Comparison of ENCODE assay signal across 22 cellular contexts in the genomic region with DNA sequence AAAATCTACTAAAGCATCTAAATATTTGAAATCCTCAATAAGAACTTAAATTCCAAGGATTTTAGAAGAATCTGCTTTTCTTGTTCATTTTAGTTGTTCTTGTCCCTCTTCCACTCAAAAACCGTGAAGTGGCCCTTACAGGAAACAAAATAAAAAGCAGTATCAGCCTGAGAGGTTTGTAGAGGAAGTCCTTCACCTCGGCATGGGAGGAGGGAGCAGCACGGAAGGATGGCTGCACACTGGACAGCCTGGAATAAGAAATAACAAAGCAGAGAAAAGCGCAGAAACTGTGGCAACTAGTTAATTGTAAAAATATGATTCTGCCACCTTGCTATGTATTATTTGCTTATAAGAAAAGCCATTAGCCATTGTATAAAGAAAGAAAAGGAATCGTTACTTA. TPM values are rescaled to one million over a fixed set of nuclear protein-coding genes. Genes with fewer than 3 reads are reported as not detected.
DNase-seq lines count a peak whose midpoint lies in the region; ATAC-seq and TF ChIP-seq lines count a peak whose summit lies in the region.
"Had no signal": no experiment of that assay in that cellular context is flagged by ENCODE, and none has a peak within 500 bp of the region (broad histone marks: within the 10 kb centered on the region; RNA-seq: fewer than 3 reads in every experiment).

No MANE protein-coding gene starts in this region.

- no peak overlapping the region for H3K4me3 ChIP-seq in BLaER1 treated with 17β-estradiol and CSF1 and Interleukin-3, amounts not matched to agents 10 nM and 100 nM
- H3K4me3 ChIP-seq in GM23338 (peak overlapping the region; percentile 12; the same call in 1 of the 2 replicates), left lung (no peak overlapping the region)
- H3K4me3 ChIP-seq: GM23248, MG63, uterus had no signal

- ATAC-seq in GM23338, result peak; percentile 36; the same call in 2 of the 3 replicates
- ATAC-seq in left lung, result peak; percentile 80
- no peak for ATAC-seq in GM18858 (IDR thresholded peaks at IDR 0.05; ENCODE audit: unreplicated experiment)
- ATAC-seq in HG02970 (IDR thresholded peaks at IDR 0.05; ENCODE audit: low FRiP score, unreplicated experiment), result no peak
- ATAC-seq in GM18519 (IDR thresholded peaks at IDR 0.05; ENCODE audit: low FRiP score, unreplicated experiment), result no peak
- ATAC-seq: naive thymus-derived CD4-positive, alpha-beta T cell had no signal

- H3F3A ChIP-seq in GM23338 (replicated peaks; ENCODE audit: low read depth), result no peaks in the 10 kb centered on the region

- H3K4me3 Mint-ChIP-seq in GM23338 (peak overlapping the region; percentile 46), progenitor cell of endocrine pancreas (ENCODE audit: low read depth) (no peak overlapping the region)
- H3K4me3 Mint-ChIP-seq: naive thymus-derived CD4-positive, alpha-beta T cell had no signal

- intact Hi-C loops in left lung (cut with DNase I), result loop anchor here in 1 of 2 donors (5.0 kb wide), 1 partner anchor 156 kb away; no protein-coding TSS in a partner anchor

- H3K27ac ChIP-seq in BLaER1 treated with 17β-estradiol and CSF1 and Interleukin-3, amounts not matched to agents 10 nM and 100 nM, result no peak overlapping the region
- peak overlapping the region; percentile 50; the same call in 1 of the 2 replicates for H3K27ac ChIP-seq in GM23338 (ENCODE audit: low read depth)
- H3K27ac ChIP-seq in left lung, result peak overlapping the region in 1 of 2 donors; percentile 24
- H3K27ac ChIP-seq: GM23248, uterus had no signal

- TF ChIP-seq CTCF in GM23338 (conservative IDR thresholded peaks at IDR 0.05; ENCODE audit: low read depth in 2 of 2), result no peak
- TF ChIP-seq CTCF in left lung (IDR thresholded peaks at IDR 0.05), result no peak
- TF ChIP-seq CTCF in progenitor cell of endocrine pancreas (IDR thresholded peaks at IDR 0.05; ENCODE audit: unreplicated experiment), result no peak

- DNase-seq in GM23338 (ENCODE audit: low spot score) (no peak), NOMO-1 treated with DMSO at 0.1 percent for 48 hours (lab: John Stamatoyannopoulos, UW; ENCODE audit: unreplicated experiment) (peak; percentile 42), left lung (no peak), progenitor cell of endocrine pancreas (ENCODE audit: low spot score, unreplicated experiment) (no peak)
- DNase-seq: activated CD4-positive, alpha-beta T cell treated with anti-CD3 and anti-CD28 coated beads, Interleukin-2, amount 50 U/mL, for 4 hours; activated naive CD4-positive, alpha-beta T cell treated with Interleukin-2 at 50 U/mL for 16 hours; activated T-cell treated with anti-CD3 and anti-CD28 coated beads for 4 hours; anterior cingulate cortex; COR-L47; GM23248; islet precursor cell; MG63; naive thymus-derived CD4-positive, alpha-beta T cell; NCI-H2081 treated with DMSO at 0.1 percent for 48 hours; SK-N-SH; small intestine; stimulated activated CD4-positive, alpha-beta T cell treated with anti-CD3 and anti-CD28 coated beads, Interleukin-4, amount 100 ng/mL, for 24 hours; uterus had no signal

- no peak overlapping the region for H2AFZ ChIP-seq in GM23338
- H2AFZ ChIP-seq: GM23248 had no signal

- H3K9me3 ChIP-seq in BLaER1 treated with 17β-estradiol and CSF1 and Interleukin-3, amounts not matched to agents 10 nM and 100 nM (replicated peaks in 1 of 11), result no peaks in the 10 kb centered on the region
- no peaks in the 10 kb centered on the region for H3K9me3 ChIP-seq in left lung
- H3K9me3 ChIP-seq: MG63, SK-N-SH, uterus had no signal

- peaks cover 28 to 45% (median 36%) of the 10 kb centered on the region in 10 experiments for H3K4me1 ChIP-seq in BLaER1 treated with 17β-estradiol and CSF1 and Interleukin-3, amounts not matched to agents 10 nM and 100 nM
- H3K4me1 ChIP-seq in GM23338 (ENCODE audit: insufficient read depth) (peaks cover 26% of the 10 kb centered on the region), left lung (peaks cover 12 to 50% of the 10 kb centered on the region in 2 donors)
- H3K4me1 ChIP-seq: uterus had no signal

- H3K9ac ChIP-seq in BLaER1 treated with 17β-estradiol and CSF1 and Interleukin-3, amounts not matched to agents 10 nM and 100 nM, result no peak overlapping the region
- H3K9ac ChIP-seq: GM23248, SK-N-SH had no signal

- H3K79me2 ChIP-seq in GM23338 (replicated peaks; ENCODE audit: insufficient read depth), result peaks cover 6% of the 10 kb centered on the region; the same call in 1 of the 2 replicates

- no peaks in the 10 kb centered on the region; a peak in 1 of 22 replicates for H3K27me3 ChIP-seq in BLaER1 treated with 17β-estradiol and CSF1 and Interleukin-3, amounts not matched to agents 10 nM and 100 nM
- H3K27me3 ChIP-seq in GM23338 (ENCODE audit: insufficient read depth), result no peaks in the 10 kb centered on the region
- H3K27me3 ChIP-seq in left lung, result no peaks in the 10 kb centered on the region
- H3K27me3 ChIP-seq: MG63, uterus had no signal

- H3K36me3 ChIP-seq in BLaER1 treated with 17β-estradiol and CSF1 and Interleukin-3, amounts not matched to agents 10 nM and 100 nM, result peaks cover 0 to 10% (median under 1%) of the 10 kb centered on the region in 11 experiments; a peak in 3 of 22 replicates
- no peaks in the 10 kb centered on the region for H3K36me3 ChIP-seq in GM23338 (ENCODE audit: insufficient read depth)
- H3K36me3 ChIP-seq in left lung, result no peaks in the 10 kb centered on the region
- H3K36me3 ChIP-seq: MG63, uterus had no signal

- H3K27me3 Mint-ChIP-seq in GM23338 (ENCODE audit: insufficient read depth, low read depth, poor library complexity) (peaks cover 2% of the 10 kb centered on the region), progenitor cell of endocrine pancreas (no peaks in the 10 kb centered on the region)
- H3K27me3 Mint-ChIP-seq: naive thymus-derived CD4-positive, alpha-beta T cell had no signal

- H3K9me3 Mint-ChIP-seq in GM23338 (no peaks in the 10 kb centered on the region), progenitor cell of endocrine pancreas (ENCODE audit: low read depth) (no peaks in the 10 kb centered on the region)
- H3K9me3 Mint-ChIP-seq: naive thymus-derived CD4-positive, alpha-beta T cell had no signal

- H4K20me1 ChIP-seq in BLaER1 treated with 17β-estradiol and CSF1 and Interleukin-3, amounts not matched to agents 10 nM and 100 nM, result peaks cover 7 to 48% (median 30%) of the 10 kb centered on the region in 11 experiments; a peak in 17 of 22 replicates
- peaks cover 2% of the 10 kb centered on the region; the same call in 1 of the 2 replicates for H4K20me1 ChIP-seq in GM23338 (replicated peaks; ENCODE audit: insufficient read depth)

- H3K27ac Mint-ChIP-seq in GM23338 (peak overlapping the region; percentile 38; the same call in 1 of the 2 replicates), progenitor cell of endocrine pancreas (no peak overlapping the region)

- H3K9me2 ChIP-seq in GM23338 (ENCODE audit: insufficient read depth), result no peaks in the 10 kb centered on the region
- H3K9me2 ChIP-seq: SK-N-SH had no signal

- H3K36me3 Mint-ChIP-seq in GM23338 (ENCODE audit: low read depth) (no peaks in the 10 kb centered on the region), progenitor cell of endocrine pancreas (ENCODE audit: insufficient read depth) (peaks cover 3% of the 10 kb centered on the region)

- H3K4me2 ChIP-seq in BLaER1 treated with 17β-estradiol and CSF1 and Interleukin-3, amounts not matched to agents 10 nM and 100 nM, result peak overlapping the region; percentile 10 to 39 (median 27); a peak in 15 of 22 replicates
- peak overlapping the region; percentile 54 for H3K4me2 ChIP-seq in GM23338
- H3K4me2 ChIP-seq: SK-N-SH had no signal

- H3K4me1 Mint-ChIP-seq in GM23338, result peaks cover 22% of the 10 kb centered on the region
- H3K4me1 Mint-ChIP-seq in progenitor cell of endocrine pancreas (ENCODE audit: low read depth), result peaks cover 5% of the 10 kb centered on the region

TF ChIP-seq in GM23338, 12 proteins besides CTCF, POLR2A, EP300 and RAD21 (continues in another document):
- TF ChIP-seq NANOG (IDR thresholded peaks at IDR 0.05; ENCODE audit: borderline replicate concordance) (no peak), ZNF331 (CRISPR knock-in tag; IDR thresholded peaks at IDR 0.05; ENCODE audit: low read depth) (no peak), STAT1 (IDR thresholded peaks at IDR 0.05; ENCODE audit: unreplicated experiment) (no peak)

RNA-seq across cellular contexts. Expression of a gene that starts 46.1 kb away (rescaled TPM):
- total RNA-seq in GM23338 (2014; rRNA removed; shearing (Covaris generic)), result 35.3 and 43.4 TPM in 2 replicates
- polyA plus RNA-seq in GM23338 (2016; fragmentation: Nextera tagmentation; extraction: Ambion mirVana), result 7.8 and 13.1 TPM in 2 replicates
- total RNA-seq in left lung (10 to 100 TPM; 55.4 to 79.8 TPM), progenitor cell of endocrine pancreas (103 and 109 TPM in 2 replicates)

Comparison
In these comparisons a context has a peak if more than half of its experiments do, and no peak if none do; other contexts are left out.
1. ATAC-seq: peak in GM23338 (single experiment) and left lung (single experiment); none in GM18858 (single experiment), HG02970 (single experiment) and GM18519 (single experiment).